8 cellular contexts compared by ENCODE assay signal in the genomic region with DNA sequence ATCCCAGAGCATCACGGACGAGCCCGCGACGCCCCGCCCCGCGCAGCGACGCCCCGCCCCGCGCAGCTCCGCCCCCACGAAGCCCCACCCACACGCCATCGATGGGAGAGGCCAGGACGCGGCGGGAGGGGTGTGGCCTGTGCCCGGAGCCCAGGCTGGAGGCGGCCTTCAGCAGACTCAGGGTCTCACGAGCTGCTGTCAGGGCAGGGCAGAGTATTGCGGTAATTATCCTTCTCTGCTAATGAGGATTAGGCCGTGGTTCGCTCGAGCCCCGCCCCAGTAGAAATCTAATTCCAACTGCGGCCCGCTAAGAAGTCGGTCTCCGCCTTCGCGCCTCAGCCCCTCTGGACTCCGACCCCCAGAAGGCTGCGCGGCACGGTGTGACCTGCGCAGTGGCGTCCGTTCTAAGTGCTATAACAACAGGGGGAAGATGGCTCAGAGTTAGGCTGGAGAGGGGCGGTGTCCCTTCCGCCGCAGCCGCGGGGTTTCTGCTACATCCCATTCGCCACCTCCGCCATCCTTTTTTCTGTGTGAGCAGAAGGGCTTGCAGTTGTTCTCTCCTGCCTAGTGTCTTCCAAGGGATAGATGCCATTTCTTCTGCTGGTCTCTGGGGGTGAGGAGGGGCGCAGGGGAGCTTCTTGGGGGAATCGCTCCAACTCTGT. TPM values are rescaled to one million over a fixed set of nuclear protein-coding genes. Genes with fewer than 3 reads are reported as not detected.
DNase-seq lines count a peak whose midpoint lies in the region; ATAC-seq and TF ChIP-seq lines count a peak whose summit lies in the region.

No MANE protein-coding gene starts in this region.

- H3K27ac ChIP-seq in dorsolateral prefrontal cortex, result peak overlapping the region; percentile 86 to 99 (median 96)

- TF ChIP-seq POLR2A in lower leg skin (IDR thresholded peaks at IDR 0.05), result peak in 1 of 2 donors; percentile 13

- intact Hi-C loops in dorsolateral prefrontal cortex (cut with DNase I), result loop anchor here (1.0 to 10.0 kb wide), 7 partner anchors 44 to 568 kb away; a partner anchor contains a TSS
- intact Hi-C loops in lower leg skin (cut with DNase I; ENCODE audit: low total_unique reads), result no loop called here

- ATAC-seq in GM19397 (IDR thresholded peaks at IDR 0.05; ENCODE audit: unreplicated experiment) (peak; percentile 95), HG03565 (IDR thresholded peaks at IDR 0.05; ENCODE audit: unreplicated experiment) (peak; percentile 91)

- peak; percentile 97 for DNase-seq in CD1c-positive myeloid dendritic cell (ENCODE audit: extremely low spot score)
- DNase-seq in NCI-H748 treated with DMSO at 0.1 percent for 48 hours (lab: John Stamatoyannopoulos, UW), result peak; percentile 95
- peak; percentile 89 to 90 for DNase-seq in activated CD4-positive, alpha-beta T cell treated with anti-CD3 and anti-CD28 coated beads, Interleukin-2, amount 50 U/mL, for 48 hours
- peak; percentile 84 to 93 (median 92) for DNase-seq in dorsolateral prefrontal cortex
- peak; percentile 88 to 98 for DNase-seq in lower leg skin (ENCODE audit: low spot score in 2 of 2)
- DNase-seq in stimulated activated CD4-positive, alpha-beta T cell treated with anti-CD3 and anti-CD28 coated beads, Interleukin-4, amount 100 ng/mL, for 4 hours, result peak; percentile 88 to 91

- WGBS in lower leg skin, 2 donors, result 0 to 1% methylated on average over 13 to 41 of the region's 50 CpGs

- H3K27me3 ChIP-seq in dorsolateral prefrontal cortex, result no peaks in the 10 kb centered on the region

- TF ChIP-seq CTCF in dorsolateral prefrontal cortex (IDR thresholded peaks at IDR 0.05 in 54 of 56, conservative IDR thresholded peaks at IDR 0.05 in 2 of 56; ENCODE audit: low read depth in 1 of 56, partially characterized antibody in 56 of 56) (peak in 21 of 56 donors; percentile 1 to 49 (median 15)), lower leg skin (IDR thresholded peaks at IDR 0.05) (no peak)

- H3K4me3 ChIP-seq in dorsolateral prefrontal cortex (peak overlapping the region; percentile 65 to 98 (median 91)), lower leg skin (ENCODE audit: low read depth, poor library complexity, severe bottlenecking) (peak overlapping the region; percentile 86)

RNA-seq across cellular contexts. Expression of a gene that starts 0.3 kb away (rescaled TPM):
- total RNA-seq in dorsolateral prefrontal cortex (10 to 100 TPM; 14.8 to 38.5 (median 23.8) TPM), lower leg skin (10 to 100 TPM; 30.6 to 44.6 (median 38.9) TPM)

RNA-seq across cellular contexts. Expression of a gene that starts 46.3 kb away (rescaled TPM):
- total RNA-seq in dorsolateral prefrontal cortex (10 to 100 TPM in 91 of 120 experiments, 1 to 10 TPM in 29; 5.9 to 25.1 (median 11.4) TPM), lower leg skin (10 to 100 TPM in 1 of 4 donors, 1 to 10 TPM in 3; 5.2 to 16.1 (median 7.3) TPM)

Comparison
In these comparisons a context has a peak if more than half of its experiments do, and no peak if none do; other contexts are left out.
1. Peak in every context shown above with its lines: DNase-seq, ATAC-seq, H3K4me3 ChIP-seq and H3K27ac ChIP-seq.